8 cellular contexts compared by ENCODE assay signal in genomic region chr7:23357190-23358093, GRCh38. TPM values are rescaled to one million over a fixed set of nuclear protein-coding genes. Genes with fewer than 3 reads are reported as not detected.
DNase-seq lines count a peak whose midpoint lies in the region; ATAC-seq, FAIRE-seq and TF ChIP-seq lines count a peak whose summit lies in the region.

No MANE protein-coding gene starts in this region.

- POLR2A ChIA-PET in Caco-2 (lab: Charles Lee): interaction anchor here (0.6 to 1.0 kb wide), 6 partner anchors 18 to 187 kb away, joined by 3 to 10 read pairs (median 3); partner anchors contain the start of gene MALSU1

- peak overlapping the region; percentile 50 for H3K27ac Mint-ChIP-seq in Caco-2 (ENCODE audit: unreplicated experiment)

- H3K36me3 Mint-ChIP-seq in Caco-2 (ENCODE audit: insufficient read depth, unreplicated experiment): peaks cover 54% of the 10 kb centered on the region

- peaks cover 23% of the 10 kb centered on the region for H3K4me1 Mint-ChIP-seq in Caco-2 (ENCODE audit: low read depth, unreplicated experiment)

- intact Hi-C loops in Caco-2 (cut with micrococcal nuclease; ENCODE audit: unreplicated experiment) (loop anchor here (1.0 to 5.0 kb wide), 8 partner anchors 22 to 188 kb away; partner anchors contain the start of gene TRA2A), pancreas (cut with DNase I) (no loop called here), adrenal gland (cut with DNase I) (no loop called here)

- H3K27me3 Mint-ChIP-seq in Caco-2 (ENCODE audit: insufficient read depth, unreplicated experiment): no peaks in the 10 kb centered on the region

- H3K4me1 ChIP-seq in Caco-2 (peaks cover 20% of the 10 kb centered on the region), pancreas (peaks cover 10 to 17% (median 15%) of the 10 kb centered on the region in 3 donors), adrenal gland (replicated peaks in 1 of 2) (peaks cover 0 to 4% of the 10 kb centered on the region in 2 donors)

- H3K9me3 ChIP-seq in Caco-2 (no peaks in the 10 kb centered on the region), pancreas (no peaks in the 10 kb centered on the region), adrenal gland (replicated peaks in 1 of 3) (no peaks in the 10 kb centered on the region)

- H3K9me3 Mint-ChIP-seq in Caco-2 (ENCODE audit: unreplicated experiment): no peaks in the 10 kb centered on the region

- H3K36me3 ChIP-seq in Caco-2 (ENCODE audit: control insufficient read depth, insufficient read depth, low read length) (no peaks in the 10 kb centered on the region), bronchial epithelial cell (ENCODE audit: control insufficient read depth, insufficient read depth, low read length) (no peaks in the 10 kb centered on the region), pancreas (no peaks in the 10 kb centered on the region), adrenal gland (replicated peaks in 1 of 2) (no peaks in the 10 kb centered on the region)

- no peak for FAIRE-seq in bronchial epithelial cell (lab: Jason Lieb, UNC)
- FAIRE-seq in pancreas (lab: Jason Lieb, UNC): peak; percentile 66

- TF ChIP-seq CTCF in Caco-2 (IDR thresholded peaks at IDR 0.05; ENCODE audit: insufficient read depth in 1 of 2, low read depth in 1 of 2, low read length in 1 of 2, severe bottlenecking in 1 of 2, unreplicated experiment in 1 of 2) (peak; percentile 37 to 50), bronchial epithelial cell (IDR thresholded peaks at IDR 0.05; ENCODE audit: insufficient read depth, low read length, severe bottlenecking) (peak; percentile 17), pancreas (IDR thresholded peaks at IDR 0.05) (peak in 2 of 4 donors; percentile 15 to 21), adrenal gland (IDR thresholded peaks at IDR 0.05) (peak in 2 of 6 experiments; percentile 22 to 34)

- DNase-seq in Caco-2 (peak in 1 of 2 experiments; percentile 62), NCI-H1417 treated with DMSO at 0.1 percent for 48 hours (lab: John Stamatoyannopoulos, UW) (peak; percentile 23), bronchial epithelial cell (ENCODE audit: low read depth) (peak; percentile 92), pancreas (no peak), adrenal gland (no peak), amniotic stem cell (lab: John Stamatoyannopoulos, UW) (no peak)

- H3K27ac ChIP-seq in pancreas (peak overlapping the region in 1 of 4 donors; percentile 30), adrenal gland (no peak overlapping the region)

- WGBS in pancreas, 2 donors: 5 to 6% methylated on average over 6 of the region's 6 CpGs
- 11 to 21% (median 18%) methylated on average over 6 of the region's 6 CpGs for WGBS in adrenal gland, 4 donors

- ATAC-seq in GM18873 (IDR thresholded peaks at IDR 0.05; ENCODE audit: low FRiP score, unreplicated experiment) (peak; percentile 46), pancreas (peak; percentile 83 to 88 (median 86)), GM19397 (IDR thresholded peaks at IDR 0.05; ENCODE audit: unreplicated experiment) (no peak)

- no peaks in the 10 kb centered on the region for H3K27me3 ChIP-seq in Caco-2 (replicated peaks; ENCODE audit: control insufficient read depth, insufficient read depth, low read length)
- no peaks in the 10 kb centered on the region for H3K27me3 ChIP-seq in bronchial epithelial cell (ENCODE audit: control insufficient read depth, insufficient read depth, low read length)
- no peaks in the 10 kb centered on the region for H3K27me3 ChIP-seq in pancreas
- H3K27me3 ChIP-seq in adrenal gland: no peaks in the 10 kb centered on the region

- H3K4me3 Mint-ChIP-seq in Caco-2 (ENCODE audit: unreplicated experiment): peak overlapping the region; percentile 37

- no TSS peak for BruUV-seq in Caco-2 (replicated peaks; lab: Mats Ljungman, UMichigan)

- no peak for TF ChIP-seq POLR2A in adrenal gland (IDR thresholded peaks at IDR 0.05)

- CTCF ChIA-PET in Caco-2 (lab: Charles Lee): interaction anchor here (0.6 to 2.0 kb wide), 19 partner anchors 12 to 355 kb away, joined by 3 to 21 read pairs (median 5); no protein-coding TSS in a partner anchor

- no peak overlapping the region for H3K4me3 ChIP-seq in Caco-2 (ENCODE audit: low read depth, low read length)
- H3K4me3 ChIP-seq in bronchial epithelial cell (ENCODE audit: low read depth, low read length): no peak overlapping the region
- no peak overlapping the region for H3K4me3 ChIP-seq in pancreas
- H3K4me3 ChIP-seq in adrenal gland: no peak overlapping the region

RNA-seq across cellular contexts. Expression of gene MALSU1, which starts 58.3 kb away (rescaled TPM):
- total RNA-seq in Caco-2 (2022) (95.5 and 98.0 TPM in 2 replicates), bronchial epithelial cell (61.6 and 81.5 TPM in 2 replicates), pancreas (10 to 100 TPM; 15.3 to 22.1 (median 21.2) TPM), adrenal gland (100 to 1,000 TPM in 1 of 8 donors, 10 to 100 TPM in 7; 65.3 to 120 (median 79.8) TPM)
- polyA plus RNA-seq in pancreas (10 to 100 TPM; 10.7 to 29.4 TPM), adrenal gland (10 to 100 TPM; 31.7 to 68.7 (median 32.6) TPM)

Comparison
In these comparisons a context has a peak if more than half of its experiments do, and no peak if none do; other contexts are left out.
1. DNase-seq: peak in NCI-H1417 treated with DMSO at 0.1 percent for 48 hours (single experiment) and bronchial epithelial cell (single experiment); none in pancreas (0 of 6), adrenal gland (0 of 7) and amniotic stem cell (single experiment).